37 cellular contexts compared by ENCODE assay signal in the genomic region with DNA sequence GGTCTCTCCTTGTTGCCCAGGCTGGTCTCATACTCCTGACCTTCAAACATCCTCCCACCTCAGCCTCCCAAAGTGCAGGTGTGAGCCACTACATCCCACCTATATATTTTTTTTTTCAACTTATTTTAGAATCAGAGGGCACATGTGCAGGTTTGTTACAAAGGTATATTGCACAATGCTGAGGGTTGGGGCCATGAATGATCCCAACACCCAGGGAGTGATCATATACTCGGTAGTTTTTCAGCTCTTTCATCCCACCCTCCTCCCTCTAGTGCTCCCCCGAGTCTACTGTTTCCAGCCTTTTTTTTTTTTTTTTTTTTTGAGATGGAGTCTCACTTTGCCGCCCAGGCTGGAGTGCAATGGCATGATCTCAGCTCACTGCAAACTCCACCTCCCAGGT. TPM values are rescaled to one million over a fixed set of nuclear protein-coding genes. Genes with fewer than 3 reads are reported as not detected.
DNase-seq lines count a peak whose midpoint lies in the region; ATAC-seq, FAIRE-seq and TF ChIP-seq lines count a peak whose summit lies in the region.
"Had no signal": no experiment of that assay in that cellular context is flagged by ENCODE, and none has a peak within 500 bp of the region (broad histone marks: within the 10 kb centered on the region; RNA-seq: fewer than 3 reads in every experiment).

No MANE protein-coding gene starts in this region.

- whole genome bisulfite sequencing in HepG2 (ENCODE audit: low lambda C conversion rate), result 18% methylated on average over 3 of the region's 3 CpGs
- 48% methylated on average over 3 of the region's 3 CpGs for WGBS in right lobe of liver (ENCODE audit: insufficient coverage, low coverage, low lambda C conversion rate, missing lambda C conversion rate)
- WGBS in K562 (ENCODE audit: insufficient coverage, low coverage, missing lambda C conversion rate), result 19% methylated on average over 2 of the region's 3 CpGs

- peaks cover 25% of the 10 kb centered on the region for H3F3A ChIP-seq in MM.1S (ENCODE audit: insufficient read depth, low read length)

- H3K4me3 ChIP-seq in HepG2 (replicated peaks in 1 of 3; ENCODE audit: insufficient read depth in 1 of 3, low read depth in 2 of 3, low read length in 3 of 3) (no peak overlapping the region), right lobe of liver (no peak overlapping the region), MM.1S (ENCODE audit: low read length) (no peak overlapping the region), K562 (no peak overlapping the region)
- H3K4me3 ChIP-seq: A549; BLaER1; BLaER1 treated with 17β-estradiol and CSF1 and Interleukin-3, amounts not matched to agents 10 nM and 100 nM had no signal

- H3K9me3 ChIP-seq in HepG2 (ENCODE audit: low read length) (no peaks in the 10 kb centered on the region), right lobe of liver (no peaks in the 10 kb centered on the region), MM.1S (replicated peaks; ENCODE audit: insufficient read depth, low read length) (no peaks in the 10 kb centered on the region), K562 (replicated peaks; ENCODE audit: control insufficient read depth, insufficient read depth, low read depth, low read length) (no peaks in the 10 kb centered on the region)
- H3K9me3 ChIP-seq: A549; BE2C; BLaER1; BLaER1 treated with 17β-estradiol and CSF1 and Interleukin-3, amounts not matched to agents 10 nM and 100 nM; Caco-2 had no signal

- H3K9me2 ChIP-seq in MM.1S (replicated peaks; ENCODE audit: insufficient read depth, low read length), result no peaks in the 10 kb centered on the region

- H3K36me3 ChIP-seq in HepG2 (replicated peaks in 1 of 2; ENCODE audit: control insufficient read depth in 1 of 2, insufficient read depth in 2 of 2, low read length in 2 of 2) (no peaks in the 10 kb centered on the region), right lobe of liver (no peaks in the 10 kb centered on the region), MM.1S (replicated peaks; ENCODE audit: insufficient read depth, low read length) (peaks cover 8% of the 10 kb centered on the region; the same call in 1 of the 2 replicates), K562 (ENCODE audit: control insufficient read depth, insufficient read depth, low read length) (no peaks in the 10 kb centered on the region)
- H3K36me3 ChIP-seq: BE2C had no signal

- POLR2A ChIA-PET in HepG2 (lab: Yijun Ruan, JAX) (no interaction called here), K562 (lab: Yijun Ruan, JAX) (interaction anchor here (0.6 kb wide), 1 partner anchor 118 kb away, joined by 3 read pairs; no protein-coding TSS in a partner anchor)

- no peak for FAIRE-seq in HepG2 (lab: Jason Lieb, UNC)
- FAIRE-seq in K562 (lab: Jason Lieb, UNC), result no peak
- FAIRE-seq: A204.1, A549, D721Med had no signal

- CTCF ChIA-PET in HepG2 (lab: Yijun Ruan, JAX; ENCODE audit: low intra/inter-chr PET ratio, low total read pairs) (no interaction called here), K562 (lab: Yijun Ruan, JAX; ENCODE audit: low intra/inter-chr PET ratio) (no interaction called here)

- DNase-seq in HepG2 (ENCODE audit: low spot score), result no peak
- no peak for DNase-seq in right lobe of liver
- DNase-seq in MM.1S, result peak; percentile 26
- no peak for DNase-seq in K562 (ENCODE audit: extremely low read depth in 1 of 4, low spot score in 3 of 4)
- no peak for DNase-seq in stimulated activated naive CD4-positive, alpha-beta T cell treated with Interleukin-2 at 50 U/mL for 16 hours (lab: John Stamatoyannopoulos, UW)
- DNase-seq: 8988T; ACHN; AML-193; BE2C; C1 segment of cervical spinal cord; Caco-2; Calu3; CD4-positive, alpha-beta memory T cell; CD4-positive, alpha-beta T cell; CD4-positive, CD25-positive, alpha-beta regulatory T cell; CD8-positive, alpha-beta memory T cell; CD8-positive, alpha-beta T cell; COR-L47; DMS 273 treated with DMSO at 0.1 percent for 48 hours; DMS153; DMS53; DMS79; DMS79 treated with DMSO at 0.1 percent for 48 hours; DND-41; EL had no signal

- in situ Hi-C loops in HepG2 (cut with HindIII; ENCODE audit: extremely low pct_ligation_motif_present, low pct_unique_long_range_greater_than_20kb), result no loop called here
- in situ Hi-C loops in K562 (cut with MboI), result no loop called here

- TF ChIP-seq EP300 in HepG2 (IDR thresholded peaks at IDR 0.05; ENCODE audit: low read depth in 2 of 2, low read length in 2 of 2) (no peak), HepG2 (CRISPR knock-in tag; IDR thresholded peaks at IDR 0.05; ENCODE audit: borderline replicate concordance) (no peak), K562 (IDR thresholded peaks at IDR 0.05; ENCODE audit: low read length) (no peak)

- no peaks in the 10 kb centered on the region for H4K20me1 ChIP-seq in HepG2 (ENCODE audit: insufficient read depth, low read length)
- H4K20me1 ChIP-seq in MM.1S (ENCODE audit: insufficient read depth, low read length), result no peaks in the 10 kb centered on the region
- no peaks in the 10 kb centered on the region for H4K20me1 ChIP-seq in K562 (replicated peaks; ENCODE audit: control insufficient read depth, insufficient read depth, low read length)

- ATAC-seq in HepG2 (no peak), right lobe of liver (no peak), K562 (no peak), GM18520 (IDR thresholded peaks at IDR 0.05; ENCODE audit: unreplicated experiment) (no peak)
- ATAC-seq: A549; CD8-positive, alpha-beta T cell had no signal

- H3K9me1 ChIP-seq in K562 (ENCODE audit: control insufficient read depth, insufficient read depth, low read length), result no peaks in the 10 kb centered on the region

- H3K4me1 ChIP-seq in HepG2 (ENCODE audit: insufficient read depth, low read length), result no peaks in the 10 kb centered on the region
- no peaks in the 10 kb centered on the region for H3K4me1 ChIP-seq in right lobe of liver
- H3K4me1 ChIP-seq in MM.1S (ENCODE audit: low read length), result peaks cover 27% of the 10 kb centered on the region
- no peaks in the 10 kb centered on the region for H3K4me1 ChIP-seq in K562 (replicated peaks in 1 of 2; ENCODE audit: control insufficient read depth in 2 of 2, insufficient read depth in 2 of 2, low read length in 2 of 2)
- H3K4me1 ChIP-seq: A549, BE2C, BLaER1, Caco-2 had no signal

- H3K27me3 ChIP-seq in HepG2 (ENCODE audit: control insufficient read depth in 1 of 2, insufficient read depth in 2 of 2, low read length in 2 of 2), result no peaks in the 10 kb centered on the region
- no peaks in the 10 kb centered on the region for H3K27me3 ChIP-seq in right lobe of liver
- no peaks in the 10 kb centered on the region for H3K27me3 ChIP-seq in MM.1S (replicated peaks; ENCODE audit: insufficient read depth, low read length)
- no peaks in the 10 kb centered on the region for H3K27me3 ChIP-seq in K562 (ENCODE audit: control insufficient read depth in 2 of 2, insufficient read depth in 2 of 2, low read length in 2 of 2)
- H3K27me3 ChIP-seq: BE2C; BLaER1; BLaER1 treated with 17β-estradiol and CSF1 and Interleukin-3, amounts not matched to agents 10 nM and 100 nM had no signal

- no peak overlapping the region for H3K4me2 ChIP-seq in HepG2 (ENCODE audit: low read depth, low read length)
- H3K4me2 ChIP-seq in MM.1S (ENCODE audit: low read depth, low read length), result peak overlapping the region; percentile 30; the same call in 1 of the 2 replicates
- no peak overlapping the region for H3K4me2 ChIP-seq in K562 (ENCODE audit: insufficient read depth, low read length)
- H3K4me2 ChIP-seq: A549, BLaER1 had no signal

- H3K27ac ChIP-seq in HepG2 (ENCODE audit: extremely low read length, insufficient read depth, low read length), result no peak overlapping the region
- no peak overlapping the region for H3K27ac ChIP-seq in right lobe of liver
- peak overlapping the region; percentile 89; the same call in 1 of the 2 replicates for H3K27ac ChIP-seq in MM.1S (ENCODE audit: low read length)
- no peak overlapping the region for H3K27ac ChIP-seq in K562 (ENCODE audit: extremely low read depth, low read depth, low read length)
- H3K27ac ChIP-seq: 22Rv1, A549, BLaER1, C4-2B had no signal

- no peak overlapping the region for H3K9ac ChIP-seq in HepG2 (ENCODE audit: insufficient read depth, low read depth, low read length)
- H3K9ac ChIP-seq in MM.1S (ENCODE audit: low read length), result peak overlapping the region; percentile 1; the same call in 1 of the 2 replicates
- no peak overlapping the region for H3K9ac ChIP-seq in K562 (ENCODE audit: insufficient read depth in 1 of 2, low read depth in 2 of 2, low read length in 2 of 2)
- H3K9ac ChIP-seq: BLaER1 had no signal

- TF ChIP-seq RAD21 in HepG2 (CRISPR knock-in tag; IDR thresholded peaks at IDR 0.05) (no peak), K562 (CRISPR knock-in tag; conservative IDR thresholded peaks at IDR 0.05 in 1 of 2, IDR thresholded peaks at IDR 0.05 in 1 of 2) (no peak)

- no peaks in the 10 kb centered on the region for H3K79me2 ChIP-seq in HepG2 (ENCODE audit: insufficient read depth, low read length)
- peaks cover 16% of the 10 kb centered on the region for H3K79me2 ChIP-seq in MM.1S (ENCODE audit: low read length)
- H3K79me2 ChIP-seq in K562 (ENCODE audit: control insufficient read depth, insufficient read depth, low read length), result no peaks in the 10 kb centered on the region

- intact Hi-C loops in HepG2 (cut with micrococcal nuclease; ENCODE audit: unreplicated experiment) (no loop called here), right lobe of liver (cut with DNase I) (no loop called here), K562 (cut with micrococcal nuclease) (no loop called here)

- TF ChIP-seq CTCF in HepG2 (CRISPR knock-in tag; IDR thresholded peaks at IDR 0.05) (no peak), right lobe of liver (IDR thresholded peaks at IDR 0.05) (no peak), MM.1S (IDR thresholded peaks at IDR 0.05; ENCODE audit: low read length) (no peak), K562 (IDR thresholded peaks at IDR 0.05 in 2 of 3, conservative IDR thresholded peaks at IDR 0.05 in 1 of 3; ENCODE audit: insufficient read depth in 2 of 3, low read depth in 1 of 3, low read length in 3 of 3) (no peak)

- H2AFZ ChIP-seq in HepG2 (ENCODE audit: low read length) (no peak overlapping the region), MM.1S (ENCODE audit: low read length) (no peak overlapping the region), K562 (ENCODE audit: low read depth, low read length) (no peak overlapping the region)

- TF ChIP-seq POLR2A in HepG2 (IDR thresholded peaks at IDR 0.05; ENCODE audit: insufficient read depth in 1 of 2, low read depth in 2 of 2, low read length in 2 of 2), result no peak
- TF ChIP-seq POLR2A in right lobe of liver (IDR thresholded peaks at IDR 0.05), result no peak
- no peak for TF ChIP-seq POLR2A in K562 (conservative IDR thresholded peaks at IDR 0.05)

- BruUV-seq in HepG2 (replicated peaks; lab: Mats Ljungman, UMichigan) (no TSS peak), K562 (replicated peaks; lab: Mats Ljungman, UMichigan) (no TSS peak)

RNA-seq across cellular contexts. Expression of a gene that starts 38.4 kb away (rescaled TPM):
- total RNA-seq in HepG2 (2016; rRNA removed; fragmentation: Illumina TruSeq; extraction: Trizol) (not detected in 2 replicates), right lobe of liver (1 to 10 TPM in 2 of 6 experiments, under 1 TPM in 4; 0.18 to 3.3 (median 0.75) TPM), K562 (2014; rRNA removed) (0.08 and 0.09 TPM in 2 replicates), K562 (2014; rRNA removed; fragmentation: Illumina TruSeq; extraction: Trizol) (0.22 and 0.45 TPM in 2 replicates), K562 (2015; rRNA removed; fragmentation: Illumina TruSeq; extraction: Trizol) (0.25 and 0.26 TPM in 2 replicates), K562 (2021) (0.07 and 0.49 TPM in 2 replicates)
- total RNA-seq in HepG2 (2016; cell fraction: cytosol; rRNA removed; fragmentation: Illumina TruSeq; extraction: Trizol; ENCODE audit: low read depth), result not detected in 2 replicates
- total RNA-seq in HepG2 (2016; cell fraction: insoluble cytoplasmic fraction; rRNA removed; fragmentation: Illumina TruSeq; extraction: Trizol), result not detected in 2 replicates
- not detected in 2 replicates for total RNA-seq in HepG2 (2016; cell fraction: membrane; rRNA removed; fragmentation: Illumina TruSeq; extraction: Trizol)
- not detected in 2 replicates for total RNA-seq in HepG2 (2016; cell fraction: nucleus; rRNA removed; fragmentation: Illumina TruSeq; extraction: Trizol)
- polyA plus RNA-seq in HepG2 (2011; rRNA removed) (not detected in 2 replicates), K562 (2011; rRNA removed) (0.19 and 0.25 TPM in 2 replicates), K562 (2014; fragmentation: Illumina TruSeq; extraction: Trizol) (0.25 and 0.30 TPM in 2 replicates), K562 (2014; fragmentation: Nextera tagmentation; extraction: Ambion mirVana) (under 1 TPM in 1 of 2 experiments, not detected in 1; 0.28 TPM), K562 (2014; rRNA removed) (0.24 and 0.31 TPM in 2 replicates)
- 0.01 TPM in 1 of 2 replicates, not detected in the other for polyA plus RNA-seq in HepG2 (2011; cell fraction: cytosol; rRNA removed)
- not detected in 2 replicates for polyA plus RNA-seq in HepG2 (2011; cell fraction: nucleus; rRNA removed)
- polyA plus RNA-seq in HepG2 (2012), result not detected in 2 replicates
- not detected in 2 replicates for polyA plus RNA-seq in HepG2 (2016; cell fraction: cytosol; fragmentation: Illumina TruSeq; extraction: Trizol; ENCODE audit: low read depth)
- polyA plus RNA-seq in HepG2 (2016; cell fraction: insoluble cytoplasmic fraction; fragmentation: Illumina TruSeq; extraction: Trizol; ENCODE audit: low read depth), result not detected in 2 replicates
- not detected in 2 replicates for polyA plus RNA-seq in HepG2 (2016; cell fraction: membrane; fragmentation: Illumina TruSeq; extraction: Trizol; ENCODE audit: low read depth)
- not detected in 2 replicates for polyA plus RNA-seq in HepG2 (2016; cell fraction: nucleus; fragmentation: Illumina TruSeq; extraction: Trizol; ENCODE audit: insufficient read depth, low read depth)
- polyA minus RNA-seq in HepG2 (2011; rRNA and poly(A)+ RNA removed; ENCODE audit: low replicate concordance), result 0.84 TPM in 1 of 2 replicates, not detected in the other
- not detected in 2 replicates for polyA minus RNA-seq in HepG2 (2011; cell fraction: cytosol; rRNA and poly(A)+ RNA removed)
- polyA minus RNA-seq in HepG2 (2011; cell fraction: nucleus; rRNA and poly(A)+ RNA removed), result not detected in 2 replicates
- total RNA-seq in K562 (2011; cell fraction: chromatin; rRNA removed; ENCODE audit: low replicate concordance), result not detected in 2 replicates
- total RNA-seq in K562 (2011; cell fraction: nucleolus; rRNA removed), result not detected in 2 replicates
- total RNA-seq in K562 (2011; cell fraction: nucleoplasm; rRNA removed), result not detected in 2 replicates
- 0.03 TPM in 2 replicates for polyA plus RNA-seq in K562 (2011; cell fraction: cytosol; rRNA removed)
- 0.06 TPM in 1 of 2 replicates, not detected in the other for polyA plus RNA-seq in K562 (2011; cell fraction: nucleus; rRNA removed)
- polyA plus RNA-seq in K562 (2012), result 0.09 and 1.4 TPM in 2 replicates
- polyA minus RNA-seq in K562 (2011; rRNA and poly(A)+ RNA removed), result 0.28 TPM in 1 of 2 replicates, not detected in the other
- not detected in 2 replicates for polyA minus RNA-seq in K562 (2011; cell fraction: cytosol; rRNA and poly(A)+ RNA removed)
- not detected in 2 replicates for polyA minus RNA-seq in K562 (2011; cell fraction: nucleus; rRNA and poly(A)+ RNA removed)
- total RNA-seq: A673, B cell, Caco-2, Calu3 had no signal
- polyA plus RNA-seq: AG04450, BJ had no signal
